In the genomic region with DNA sequence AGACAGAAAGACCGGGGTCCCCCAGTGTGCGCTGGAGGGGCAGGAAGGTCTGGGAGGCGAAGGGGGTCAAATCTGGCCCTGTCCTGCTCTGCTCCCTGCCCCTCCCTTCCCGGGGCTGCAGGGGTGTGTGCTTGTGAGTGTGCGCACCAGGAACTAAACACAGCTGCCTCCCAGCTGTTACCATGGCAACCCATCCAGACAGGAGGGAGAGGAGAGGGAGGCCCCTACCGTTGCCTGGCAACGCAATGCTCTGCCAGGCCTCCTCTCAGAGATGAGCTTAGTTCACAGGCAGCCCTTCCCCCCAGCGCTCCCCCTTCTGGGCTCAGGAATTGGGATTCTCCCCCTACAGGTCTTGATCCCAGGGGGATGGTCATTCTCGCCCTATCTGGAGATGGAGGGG, we compare ENCODE assay signal across 10 cellular contexts. TPM values are rescaled to one million over a fixed set of nuclear protein-coding genes. Genes with fewer than 3 reads are reported as not detected.
DNase-seq lines count a peak whose midpoint lies in the region; ATAC-seq and TF ChIP-seq lines count a peak whose summit lies in the region.
"Had no signal": no experiment of that assay in that cellular context is flagged by ENCODE, and none has a peak within 500 bp of the region (broad histone marks: within the 10 kb centered on the region; RNA-seq: fewer than 3 reads in every experiment).

No MANE protein-coding gene starts in this region.

- H3K27me3 Mint-ChIP-seq in activated naive CD4-positive, alpha-beta T cell treated with anti-CD3 and anti-CD28 coated beads for 36 hours (ENCODE audit: low read depth) = peaks cover 2% of the 10 kb centered on the region
- H3K27me3 Mint-ChIP-seq in effector memory CD8-positive, alpha-beta T cell = peaks cover 0 to 4% of the 10 kb centered on the region in 2 donors

- TF ChIP-seq CTCF in osteoblast (IDR thresholded peaks at IDR 0.05; ENCODE audit: extremely low read depth, low read depth, low read length) = no peak
- no peak for TF ChIP-seq CTCF in esophagus muscularis mucosa (IDR thresholded peaks at IDR 0.05)

- no peaks in the 10 kb centered on the region for H3K79me2 ChIP-seq in osteoblast (ENCODE audit: insufficient read depth, low read length)

- no peaks in the 10 kb centered on the region for H3K36me3 ChIP-seq in osteoblast (ENCODE audit: insufficient read depth, low read length)
- peaks cover 0 to 9% (median 3%) of the 10 kb centered on the region in 4 donors for H3K36me3 ChIP-seq in esophagus muscularis mucosa

- H3K9me3 ChIP-seq in osteoblast (ENCODE audit: low read depth, low read length) = no peaks in the 10 kb centered on the region
- no peaks in the 10 kb centered on the region for H3K9me3 ChIP-seq in esophagus muscularis mucosa

- H3K4me3 ChIP-seq in osteoblast (ENCODE audit: insufficient read depth, low read length) (no peak overlapping the region), esophagus muscularis mucosa (no peak overlapping the region)

- peaks cover 13% of the 10 kb centered on the region for H3K4me1 Mint-ChIP-seq in activated naive CD4-positive, alpha-beta T cell treated with anti-CD3 and anti-CD28 coated beads for 36 hours (ENCODE audit: low read depth)
- peaks cover 7 to 10% of the 10 kb centered on the region in 2 donors for H3K4me1 Mint-ChIP-seq in effector memory CD8-positive, alpha-beta T cell (ENCODE audit: low read depth in 2 of 2)

- no peak overlapping the region for H3K4me2 ChIP-seq in osteoblast (ENCODE audit: insufficient read depth, low read length)

- no peaks in the 10 kb centered on the region for H3K27me3 ChIP-seq in osteoblast (ENCODE audit: insufficient read depth, low read length)
- peaks cover 0 to 8% (median 0%) of the 10 kb centered on the region in 4 donors for H3K27me3 ChIP-seq in esophagus muscularis mucosa

- no peaks in the 10 kb centered on the region for H3K36me3 Mint-ChIP-seq in activated naive CD4-positive, alpha-beta T cell treated with anti-CD3 and anti-CD28 coated beads for 36 hours (ENCODE audit: low read depth)
- peaks cover 5% of the 10 kb centered on the region for H3K36me3 Mint-ChIP-seq in effector memory CD8-positive, alpha-beta T cell (ENCODE audit: insufficient read depth)
- H3K36me3 Mint-ChIP-seq: CD4-positive, CD25-positive, alpha-beta regulatory T cell had no signal

- H3K27ac ChIP-seq in osteoblast (ENCODE audit: low read depth, low read length) (no peak overlapping the region), esophagus muscularis mucosa (replicated peaks in 1 of 4) (no peak overlapping the region)

- ATAC-seq in effector memory CD8-positive, alpha-beta T cell (replicated peaks) = peak; percentile 34
- ATAC-seq: right cardiac atrium had no signal

- no peak for TF ChIP-seq POLR2A in esophagus muscularis mucosa (IDR thresholded peaks at IDR 0.05; ENCODE audit: low read depth)

- peak; percentile 48 for DNase-seq in activated naive CD4-positive, alpha-beta T cell treated with anti-CD3 and anti-CD28 coated beads for 36 hours
- DNase-seq in activated naive CD4-positive, alpha-beta T cell (lab: John Stamatoyannopoulos, UW) = no peak
- DNase-seq in NCI-H1417 treated with DMSO at 0.1 percent for 48 hours (lab: John Stamatoyannopoulos, UW) = peak; percentile 95
- peak; percentile 56 for DNase-seq in SIG-M5 (lab: John Stamatoyannopoulos, UW)
- DNase-seq in effector memory CD8-positive, alpha-beta T cell = no peak
- DNase-seq in osteoblast (ENCODE audit: insufficient read length, low spot score, missing footprints) = peak; percentile 98
- no peak for DNase-seq in esophagus muscularis mucosa (ENCODE audit: extremely low spot score)
- no peak for DNase-seq in activated CD8-positive, alpha-beta memory T cell treated with anti-CD3 and anti-CD28 coated beads, Interleukin-2, amount 50 U/mL, for 48 hours

- TF ChIP-seq EP300 in esophagus muscularis mucosa (IDR thresholded peaks at IDR 0.05) = no peak

- H3K4me3 Mint-ChIP-seq in activated naive CD4-positive, alpha-beta T cell treated with anti-CD3 and anti-CD28 coated beads for 36 hours = no peak overlapping the region
- no peak overlapping the region for H3K4me3 Mint-ChIP-seq in effector memory CD8-positive, alpha-beta T cell
- H3K4me3 Mint-ChIP-seq: CD4-positive, CD25-positive, alpha-beta regulatory T cell had no signal

- no peak overlapping the region for H2AFZ ChIP-seq in osteoblast (ENCODE audit: low read length)

- no peaks in the 10 kb centered on the region for H4K20me1 ChIP-seq in osteoblast (ENCODE audit: insufficient read depth, low read length)

- 27% methylated on average over 4 of the region's 9 CpGs for WGBS in esophagus muscularis mucosa

- no peak overlapping the region for H3K27ac Mint-ChIP-seq in activated naive CD4-positive, alpha-beta T cell treated with anti-CD3 and anti-CD28 coated beads for 36 hours
- peak overlapping the region; percentile 11 to 44 for H3K27ac Mint-ChIP-seq in effector memory CD8-positive, alpha-beta T cell

- CTCF ChIA-PET in activated naive CD4-positive, alpha-beta T cell treated with anti-CD3 and anti-CD28 coated beads for 36 hours (lab: Charles Lee) = interaction anchor here (1.1 to 1.4 kb wide), 2 partner anchors 15 to 48 kb away, joined by 3 read pairs; no protein-coding TSS in a partner anchor

- no peaks in the 10 kb centered on the region for H3K9me3 Mint-ChIP-seq in activated naive CD4-positive, alpha-beta T cell treated with anti-CD3 and anti-CD28 coated beads for 36 hours
- H3K9me3 Mint-ChIP-seq in effector memory CD8-positive, alpha-beta T cell = no peaks in the 10 kb centered on the region
- H3K9me3 Mint-ChIP-seq: CD4-positive, CD25-positive, alpha-beta regulatory T cell had no signal

- H3K4me1 ChIP-seq in osteoblast (ENCODE audit: insufficient read depth, low read length) (no peaks in the 10 kb centered on the region), esophagus muscularis mucosa (peaks cover 12 to 41% (median 28%) of the 10 kb centered on the region in 4 donors)

- intact Hi-C loops in activated naive CD4-positive, alpha-beta T cell treated with anti-CD3 and anti-CD28 coated beads for 36 hours (cut with micrococcal nuclease) = no loop called here
- intact Hi-C loops in esophagus muscularis mucosa (cut with DNase I) = no loop called here

RNA-seq across cellular contexts. Expression of a gene that starts 6.1 kb away (rescaled TPM):
- total RNA-seq in activated naive CD4-positive, alpha-beta T cell treated with anti-CD3 and anti-CD28 coated beads for 36 hours = under 1 TPM; 0.17 to 0.30 TPM
- total RNA-seq in osteoblast (under 0.01 and 0.29 TPM in 2 replicates), esophagus muscularis mucosa (1 to 10 TPM; 1.7 to 3.2 (median 1.9) TPM)

RNA-seq across cellular contexts. Expression of a gene that starts 10.8 kb away (rescaled TPM):
- 10 to 100 TPM; 46.0 to 48.7 TPM for total RNA-seq in activated naive CD4-positive, alpha-beta T cell treated with anti-CD3 and anti-CD28 coated beads for 36 hours
- total RNA-seq in osteoblast = 18.5 and 19.4 TPM in 2 replicates
- total RNA-seq in esophagus muscularis mucosa = 10 to 100 TPM; 26.2 to 51.4 (median 33.1) TPM

RNA-seq across cellular contexts. Expression of a gene that starts 25.8 kb away (rescaled TPM):
- total RNA-seq in activated naive CD4-positive, alpha-beta T cell treated with anti-CD3 and anti-CD28 coated beads for 36 hours = 1 to 10 TPM; 2.3 to 2.6 TPM
- total RNA-seq in osteoblast (0.36 TPM in 1 of 2 replicates, not detected in the other), esophagus muscularis mucosa (under 1 TPM in 1 of 4 donors, not detected in 3; 0.78 TPM)

RNA-seq across cellular contexts. Expression of a gene that starts 49.2 kb away (rescaled TPM):
- 10 to 100 TPM; 23.4 to 23.9 TPM for total RNA-seq in activated naive CD4-positive, alpha-beta T cell treated with anti-CD3 and anti-CD28 coated beads for 36 hours
- 6.5 and 9.4 TPM in 2 replicates for total RNA-seq in osteoblast
- 10 to 100 TPM; 31.6 to 79.6 (median 35.1) TPM for total RNA-seq in esophagus muscularis mucosa

RNA-seq across cellular contexts. Expression of a gene that starts 53.5 kb away (rescaled TPM):
- 10 to 100 TPM; 45.3 to 53.6 TPM for total RNA-seq in activated naive CD4-positive, alpha-beta T cell treated with anti-CD3 and anti-CD28 coated beads for 36 hours
- total RNA-seq in osteoblast = 9.7 and 11.9 TPM in 2 replicates
- total RNA-seq in esophagus muscularis mucosa = 10 to 100 TPM; 24.5 to 35.1 (median 27.0) TPM

Comparison
In these comparisons a context has a peak if more than half of its experiments do, and no peak if none do; other contexts are left out.
1. DNase-seq: peak in activated naive CD4-positive, alpha-beta T cell treated with anti-CD3 and anti-CD28 coated beads for 36 hours (single experiment), NCI-H1417 treated with DMSO at 0.1 percent for 48 hours (single experiment), SIG-M5 (single experiment) and osteoblast (single experiment); none in activated naive CD4-positive, alpha-beta T cell (0 of 4), effector memory CD8-positive, alpha-beta T cell (0 of 3), esophagus muscularis mucosa (single experiment) and activated CD8-positive, alpha-beta memory T cell treated with anti-CD3 and anti-CD28 coated beads, Interleukin-2, amount 50 U/mL, for 48 hours (single experiment).